ENCODE assay signal across 9 cellular contexts in genomic region chr3:185316740-185317407, GRCh38. TPM values are rescaled to one million over a fixed set of nuclear protein-coding genes. Genes with fewer than 3 reads are reported as not detected.
A peak's percentile ranks its signal among the peaks of the same experiment; 100 is the strongest.
DNase-seq lines count a peak whose midpoint lies in the region; ATAC-seq and TF ChIP-seq lines count a peak whose summit lies in the region.
"Had no signal": no experiment of that assay in that cellular context is flagged by ENCODE, and none has a peak within 500 bp of the region (broad histone marks: within the 10 kb centered on the region; RNA-seq: fewer than 3 reads in every experiment).

No MANE protein-coding gene starts in this region.

- 41 to 44% methylated on average over 6 of the region's 6 CpGs for WGBS in esophagus, 2 donors

- H4K20me1 ChIP-seq in PC-3 (ENCODE audit: low read length) (no peaks in the 10 kb centered on the region), osteoblast (ENCODE audit: insufficient read depth, low read length) (no peaks in the 10 kb centered on the region)

- no peaks in the 10 kb centered on the region for H3K79me2 ChIP-seq in PC-3 (ENCODE audit: low read length)
- H3K79me2 ChIP-seq in osteoblast (ENCODE audit: insufficient read depth, low read length), result no peaks in the 10 kb centered on the region

- H3K4me3 Mint-ChIP-seq in naive thymus-derived CD8-positive, alpha-beta T cell, result no peak overlapping the region
- H3K4me3 Mint-ChIP-seq: activated T-cell treated with anti-CD3 and anti-CD28 coated beads, Interleukin-2, amount 50 U/mL, for 24 hours had no signal

- intact Hi-C loops in PC-3 (cut with micrococcal nuclease), result no loop called here

- no peaks in the 10 kb centered on the region for H3K9me2 ChIP-seq in PC-3 (replicated peaks; ENCODE audit: low read length)

- no TSS peak for BruUV-seq in PC-3 (replicated peaks; lab: Mats Ljungman, UMichigan)

- H3K27me3 ChIP-seq in PC-3 (ENCODE audit: low read length) (no peaks in the 10 kb centered on the region), esophagus (ENCODE audit: control insufficient read depth in 1 of 2, insufficient read depth in 2 of 2, low read length in 2 of 2) (no peaks in the 10 kb centered on the region), osteoblast (ENCODE audit: insufficient read depth, low read length) (no peaks in the 10 kb centered on the region)

- no peaks in the 10 kb centered on the region for H3K9me3 Mint-ChIP-seq in naive thymus-derived CD8-positive, alpha-beta T cell
- H3K9me3 Mint-ChIP-seq: activated T-cell treated with anti-CD3 and anti-CD28 coated beads, Interleukin-2, amount 50 U/mL, for 24 hours had no signal

- no peak overlapping the region for H3K27ac Mint-ChIP-seq in naive thymus-derived CD8-positive, alpha-beta T cell
- H3K27ac Mint-ChIP-seq: activated T-cell treated with anti-CD3 and anti-CD28 coated beads, Interleukin-2, amount 50 U/mL, for 24 hours had no signal

- H3K4me1 ChIP-seq in PC-3 (ENCODE audit: insufficient read depth, low read length) (peaks cover 22% of the 10 kb centered on the region), esophagus (ENCODE audit: control insufficient read depth in 2 of 2, insufficient read depth in 2 of 2, low read length in 1 of 2) (no peaks in the 10 kb centered on the region), osteoblast (ENCODE audit: insufficient read depth, low read length) (peaks cover 12% of the 10 kb centered on the region)

- no peaks in the 10 kb centered on the region for H3K36me3 ChIP-seq in PC-3 (ENCODE audit: low read depth, low read length)
- H3K36me3 ChIP-seq in esophagus (ENCODE audit: control insufficient read depth in 2 of 2, insufficient read depth in 2 of 2, low read length in 1 of 2), result no peaks in the 10 kb centered on the region
- H3K36me3 ChIP-seq in osteoblast (ENCODE audit: insufficient read depth, low read length), result no peaks in the 10 kb centered on the region

- in situ Hi-C loops in GM13976 (cut with MboI; ENCODE audit: low sequenced_read_pairs, unreplicated experiment) (no loop called here), GM13977 (cut with MboI; ENCODE audit: low pct_unique_long_range_greater_than_20kb, low sequenced_read_pairs, unreplicated experiment) (no loop called here)

- POLR2A ChIA-PET in PC-3 (lab: Charles Lee; ENCODE audit: unreplicated experiment), result interaction anchor here (0.6 kb wide), 1 partner anchor 83 kb away, joined by 3 read pairs; no protein-coding TSS in a partner anchor
- POLR2A ChIA-PET in naive thymus-derived CD8-positive, alpha-beta T cell (lab: Charles Lee), result no interaction called here

- TF ChIP-seq CTCF in PC-3 (conservative IDR thresholded peaks at IDR 0.05; ENCODE audit: low read depth, low read length) (no peak), osteoblast (IDR thresholded peaks at IDR 0.05; ENCODE audit: extremely low read depth, low read depth, low read length) (no peak), GM13976 (IDR thresholded peaks at IDR 0.05; ENCODE audit: borderline replicate concordance, control extremely low read depth, extremely low read depth, insufficient read depth, missing control alignments) (no peak), GM13977 (IDR thresholded peaks at IDR 0.05; ENCODE audit: extremely low read depth, insufficient read depth, missing control alignments) (no peak)

- DNase-seq in ELR (ENCODE audit: low read depth) (peak; percentile 38), PC-3 (peak; percentile 62), osteoblast (ENCODE audit: insufficient read length, low spot score, missing footprints) (peak; percentile 80), GM13976 (ENCODE audit: low spot score) (no peak), islet precursor cell (no peak), GM13977 (ENCODE audit: low spot score) (no peak)
- DNase-seq in naive thymus-derived CD8-positive, alpha-beta T cell, result no peak
- DNase-seq: activated T-cell treated with anti-CD3 and anti-CD28 coated beads, Interleukin-2, amount 50 U/mL, for 24 hours had no signal

- peaks cover 0 to 7% (median 3%) of the 10 kb centered on the region in 5 donors for H3K27me3 Mint-ChIP-seq in naive thymus-derived CD8-positive, alpha-beta T cell
- H3K27me3 Mint-ChIP-seq: activated T-cell treated with anti-CD3 and anti-CD28 coated beads, Interleukin-2, amount 50 U/mL, for 24 hours had no signal

- H3K27ac ChIP-seq in PC-3 (ENCODE audit: low read length) (peak overlapping the region; percentile 75), esophagus (ENCODE audit: low read depth in 2 of 2, low read length in 1 of 2) (peak overlapping the region; percentile 60 to 71), osteoblast (ENCODE audit: low read depth, low read length) (peak overlapping the region; percentile 60)

- CTCF ChIA-PET in PC-3 (lab: Charles Lee), result interaction anchor here (1.0 kb wide), 1 partner anchor 8 kb away, joined by 4 read pairs; no protein-coding TSS in a partner anchor

- H3K9me3 ChIP-seq in PC-3 (ENCODE audit: low read length), result no peaks in the 10 kb centered on the region
- no peaks in the 10 kb centered on the region for H3K9me3 ChIP-seq in esophagus (ENCODE audit: control insufficient read depth in 2 of 2, insufficient read depth in 1 of 2, low read depth in 1 of 2, low read length in 1 of 2)
- no peaks in the 10 kb centered on the region for H3K9me3 ChIP-seq in osteoblast (ENCODE audit: low read depth, low read length)

- H3F3A ChIP-seq in PC-3 (ENCODE audit: low read length, unreplicated experiment), result peaks cover 3% of the 10 kb centered on the region

- peak; percentile 4; the same call in 1 of the 2 replicates for ATAC-seq in PC-3
- no peak for ATAC-seq in naive thymus-derived CD8-positive, alpha-beta T cell

- H2AFZ ChIP-seq in PC-3 (ENCODE audit: low read length) (peak overlapping the region; percentile 81), osteoblast (ENCODE audit: low read length) (no peak overlapping the region)

- H3K4me2 ChIP-seq in PC-3 (ENCODE audit: low read length), result peak overlapping the region; percentile 67
- H3K4me2 ChIP-seq in osteoblast (ENCODE audit: insufficient read depth, low read length), result peak overlapping the region; percentile 19

- H3K9ac ChIP-seq in PC-3 (ENCODE audit: low read length), result peak overlapping the region; percentile 33

- peaks cover 0 to 3% (median 0%) of the 10 kb centered on the region in 3 donors for H3K36me3 Mint-ChIP-seq in naive thymus-derived CD8-positive, alpha-beta T cell

- H3K4me1 Mint-ChIP-seq in naive thymus-derived CD8-positive, alpha-beta T cell, result peaks cover 0 to 4% (median 0%) of the 10 kb centered on the region in 4 donors

- H3K4me3 ChIP-seq in PC-3 (ENCODE audit: low read length) (peak overlapping the region; percentile 43), esophagus (ENCODE audit: low read depth in 1 of 2, low read length in 2 of 2) (peak overlapping the region in 1 of 2 donors; percentile 26), osteoblast (ENCODE audit: insufficient read depth, low read length) (no peak overlapping the region)

RNA-seq across cellular contexts. Expression of gene MAP3K13, which starts 46.1 kb away (rescaled TPM):
- total RNA-seq in PC-3 (2014; rRNA removed) (24.0 and 24.4 TPM in 2 replicates), osteoblast (16.3 and 20.9 TPM in 2 replicates)
- polyA plus RNA-seq in esophagus, result 10 to 100 TPM; 14.7 to 25.5 TPM
- total RNA-seq in naive thymus-derived CD8-positive, alpha-beta T cell, result 10 to 100 TPM; 11.7 to 12.0 TPM
- polyA plus RNA-seq in naive thymus-derived CD8-positive, alpha-beta T cell, result 10 to 100 TPM; 44.2 to 55.7 (median 48.6) TPM

Comparison
In these comparisons a context has a peak if more than half of its experiments do, and no peak if none do; other contexts are left out.
1. DNase-seq: peak in ELR (single experiment), PC-3 (single experiment) and osteoblast (single experiment); none in GM13976 (single experiment), islet precursor cell (single experiment), naive thymus-derived CD8-positive, alpha-beta T cell (0 of 10) and GM13977 (single experiment).
2. Peak in every context shown above with its lines, with median percentiles within 50 percentile points of each other: H3K27ac ChIP-seq.